1 cellular context compared by ENCODE assay signal in the genomic region with DNA sequence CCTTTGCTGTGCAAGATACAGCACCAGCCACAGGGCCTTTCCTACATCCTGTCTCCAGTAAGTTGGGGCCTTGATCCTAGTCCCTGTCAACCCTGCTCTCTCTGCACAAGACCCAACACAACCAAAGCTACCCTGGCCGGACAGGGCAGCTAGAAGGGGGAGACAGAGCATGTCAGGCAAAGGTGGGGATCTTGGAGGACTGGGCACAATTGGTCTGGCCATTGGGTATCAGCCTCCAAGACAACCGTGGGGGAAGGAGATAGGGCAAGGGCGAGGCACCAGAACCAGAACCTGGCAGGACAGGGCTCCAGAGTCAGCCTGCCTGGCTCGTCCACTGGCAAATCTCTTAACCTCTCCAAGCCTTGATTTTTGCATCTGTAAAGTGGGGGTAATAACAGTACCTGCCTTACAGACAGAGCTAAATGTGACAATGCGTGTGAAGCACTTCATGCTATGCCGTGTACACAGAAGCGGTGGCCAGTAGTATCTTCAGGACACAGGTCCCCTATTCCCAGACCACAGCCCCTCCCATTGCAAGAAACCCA.
TF ChIP-seq lines count a peak whose summit lies in the region.

No MANE protein-coding gene starts in this region.

TF ChIP-seq in K562, 482 proteins besides CTCF, POLR2A, EP300 and RAD21 (continued from another document):
- TF ChIP-seq BHLHE40 (IDR thresholded peaks at IDR 0.05; ENCODE audit: low read length) (no peak), ZNF766 (CRISPR knock-in tag; conservative IDR thresholded peaks at IDR 0.05) (no peak), ZNF551 (CRISPR knock-in tag; IDR thresholded peaks at IDR 0.05) (no peak), RBM25 (IDR thresholded peaks at IDR 0.05; ENCODE audit: low read depth, low read length, severe bottlenecking) (peak; percentile 45), EZH2 (IDR thresholded peaks at IDR 0.05; ENCODE audit: borderline replicate concordance, low read depth, low read length) (no peak), KDM1A (IDR thresholded peaks at IDR 0.05) (peak; percentile 26 to 61; a peak in 3 of 4 replicates), HLTF (IDR thresholded peaks at IDR 0.05) (no peak), CBFA2T2 (conservative IDR thresholded peaks at IDR 0.05) (no peak), ZNF785 (CRISPR knock-in tag; IDR thresholded peaks at IDR 0.05) (no peak), DACH1 (IDR thresholded peaks at IDR 0.05; ENCODE audit: partially characterized antibody) (no peak), PTBP1 (IDR thresholded peaks at IDR 0.05; ENCODE audit: low read depth, low read length) (no peak)
- TF ChIP-seq, protein P1, sequence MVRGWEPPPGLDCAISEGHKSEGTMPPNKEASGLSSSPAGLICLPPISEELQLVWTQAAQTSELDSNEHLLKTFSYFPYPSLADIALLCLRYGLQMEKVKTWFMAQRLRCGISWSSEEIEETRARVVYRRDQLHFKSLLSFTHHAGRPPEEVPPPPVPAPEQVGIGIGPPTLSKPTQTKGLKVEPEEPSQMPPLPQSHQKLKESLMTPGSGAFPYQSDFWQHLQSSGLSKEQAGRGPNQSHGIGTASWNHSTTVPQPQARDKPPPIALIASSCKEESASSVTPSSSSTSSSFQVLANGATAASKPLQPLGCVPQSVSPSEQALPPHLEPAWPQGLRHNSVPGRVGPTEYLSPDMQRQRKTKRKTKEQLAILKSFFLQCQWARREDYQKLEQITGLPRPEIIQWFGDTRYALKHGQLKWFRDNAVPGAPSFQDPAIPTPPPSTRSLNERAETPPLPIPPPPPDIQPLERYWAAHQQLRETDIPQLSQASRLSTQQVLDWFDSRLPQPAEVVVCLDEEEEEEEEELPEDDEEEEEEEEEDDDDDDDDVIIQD (CRISPR knock-in tag; IDR thresholded peaks at IDR 0.05), result no peak
- TF ChIP-seq, protein P2, sequence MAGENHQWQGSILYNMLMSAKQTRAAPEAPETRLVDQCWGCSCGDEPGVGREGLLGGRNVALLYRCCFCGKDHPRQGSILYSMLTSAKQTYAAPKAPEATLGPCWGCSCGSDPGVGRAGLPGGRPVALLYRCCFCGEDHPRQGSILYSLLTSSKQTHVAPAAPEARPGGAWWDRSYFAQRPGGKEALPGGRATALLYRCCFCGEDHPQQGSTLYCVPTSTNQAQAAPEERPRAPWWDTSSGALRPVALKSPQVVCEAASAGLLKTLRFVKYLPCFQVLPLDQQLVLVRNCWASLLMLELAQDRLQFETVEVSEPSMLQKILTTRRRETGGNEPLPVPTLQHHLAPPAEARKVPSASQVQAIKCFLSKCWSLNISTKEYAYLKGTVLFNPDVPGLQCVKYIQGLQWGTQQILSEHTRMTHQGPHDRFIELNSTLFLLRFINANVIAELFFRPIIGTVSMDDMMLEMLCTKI (IDR thresholded peaks at IDR 0.05; ENCODE audit: partially characterized antibody), result no peak
- TF ChIP-seq, protein P3, sequence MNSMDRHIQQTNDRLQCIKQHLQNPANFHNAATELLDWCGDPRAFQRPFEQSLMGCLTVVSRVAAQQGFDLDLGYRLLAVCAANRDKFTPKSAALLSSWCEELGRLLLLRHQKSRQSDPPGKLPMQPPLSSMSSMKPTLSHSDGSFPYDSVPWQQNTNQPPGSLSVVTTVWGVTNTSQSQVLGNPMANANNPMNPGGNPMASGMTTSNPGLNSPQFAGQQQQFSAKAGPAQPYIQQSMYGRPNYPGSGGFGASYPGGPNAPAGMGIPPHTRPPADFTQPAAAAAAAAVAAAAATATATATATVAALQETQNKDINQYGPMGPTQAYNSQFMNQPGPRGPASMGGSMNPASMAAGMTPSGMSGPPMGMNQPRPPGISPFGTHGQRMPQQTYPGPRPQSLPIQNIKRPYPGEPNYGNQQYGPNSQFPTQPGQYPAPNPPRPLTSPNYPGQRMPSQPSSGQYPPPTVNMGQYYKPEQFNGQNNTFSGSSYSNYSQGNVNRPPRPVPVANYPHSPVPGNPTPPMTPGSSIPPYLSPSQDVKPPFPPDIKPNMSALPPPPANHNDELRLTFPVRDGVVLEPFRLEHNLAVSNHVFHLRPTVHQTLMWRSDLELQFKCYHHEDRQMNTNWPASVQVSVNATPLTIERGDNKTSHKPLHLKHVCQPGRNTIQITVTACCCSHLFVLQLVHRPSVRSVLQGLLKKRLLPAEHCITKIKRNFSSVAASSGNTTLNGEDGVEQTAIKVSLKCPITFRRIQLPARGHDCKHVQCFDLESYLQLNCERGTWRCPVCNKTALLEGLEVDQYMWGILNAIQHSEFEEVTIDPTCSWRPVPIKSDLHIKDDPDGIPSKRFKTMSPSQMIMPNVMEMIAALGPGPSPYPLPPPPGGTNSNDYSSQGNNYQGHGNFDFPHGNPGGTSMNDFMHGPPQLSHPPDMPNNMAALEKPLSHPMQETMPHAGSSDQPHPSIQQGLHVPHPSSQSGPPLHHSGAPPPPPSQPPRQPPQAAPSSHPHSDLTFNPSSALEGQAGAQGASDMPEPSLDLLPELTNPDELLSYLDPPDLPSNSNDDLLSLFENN (IDR thresholded peaks at IDR 0.05; ENCODE audit: low read depth in 2 of 2, low read length in 2 of 2), result no peak
- TF ChIP-seq, protein P4, sequence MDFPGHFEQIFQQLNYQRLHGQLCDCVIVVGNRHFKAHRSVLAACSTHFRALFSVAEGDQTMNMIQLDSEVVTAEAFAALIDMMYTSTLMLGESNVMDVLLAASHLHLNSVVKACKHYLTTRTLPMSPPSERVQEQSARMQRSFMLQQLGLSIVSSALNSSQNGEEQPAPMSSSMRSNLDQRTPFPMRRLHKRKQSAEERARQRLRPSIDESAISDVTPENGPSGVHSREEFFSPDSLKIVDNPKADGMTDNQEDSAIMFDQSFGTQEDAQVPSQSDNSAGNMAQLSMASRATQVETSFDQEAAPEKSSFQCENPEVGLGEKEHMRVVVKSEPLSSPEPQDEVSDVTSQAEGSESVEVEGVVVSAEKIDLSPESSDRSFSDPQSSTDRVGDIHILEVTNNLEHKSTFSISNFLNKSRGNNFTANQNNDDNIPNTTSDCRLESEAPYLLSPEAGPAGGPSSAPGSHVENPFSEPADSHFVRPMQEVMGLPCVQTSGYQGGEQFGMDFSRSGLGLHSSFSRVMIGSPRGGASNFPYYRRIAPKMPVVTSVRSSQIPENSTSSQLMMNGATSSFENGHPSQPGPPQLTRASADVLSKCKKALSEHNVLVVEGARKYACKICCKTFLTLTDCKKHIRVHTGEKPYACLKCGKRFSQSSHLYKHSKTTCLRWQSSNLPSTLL (IDR thresholded peaks at IDR 0.05), result no peak
